ENCODE assay signal across 20 cellular contexts in the genomic region with DNA sequence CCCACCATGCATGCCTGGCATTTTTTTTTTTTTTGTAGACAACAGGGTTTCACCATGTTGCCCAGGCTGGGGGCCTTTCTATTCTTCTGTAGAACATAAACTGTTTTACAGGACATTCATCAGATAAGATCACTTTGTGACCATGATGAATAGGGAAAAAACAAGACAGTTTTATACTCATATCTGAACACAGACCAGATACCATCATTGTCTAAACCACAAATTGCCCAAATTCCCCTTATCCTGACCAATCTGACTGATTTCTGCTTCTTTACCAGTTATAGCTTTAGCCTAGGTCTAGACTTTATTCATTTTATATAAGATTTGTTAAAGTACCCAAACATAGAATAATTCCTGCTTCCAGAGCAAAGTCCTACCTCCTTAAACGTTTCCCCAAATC.
DNase-seq lines count a peak whose midpoint lies in the region; ATAC-seq lines count a peak whose summit lies in the region.
"Had no signal": no experiment of that assay in that cellular context is flagged by ENCODE, and none has a peak within 500 bp of the region (broad histone marks: within the 10 kb centered on the region; RNA-seq: fewer than 3 reads in every experiment).

No MANE protein-coding gene starts in this region.

- ATAC-seq in GM18519 (IDR thresholded peaks at IDR 0.05; ENCODE audit: low FRiP score, unreplicated experiment) (peak; percentile 31), GM21529 (IDR thresholded peaks at IDR 0.05; ENCODE audit: unreplicated experiment) (peak; percentile 37), HG03565 (IDR thresholded peaks at IDR 0.05; ENCODE audit: unreplicated experiment) (peak; percentile 33), HG03025 (IDR thresholded peaks at IDR 0.05; ENCODE audit: low FRiP score, unreplicated experiment) (no peak), GM19395 (IDR thresholded peaks at IDR 0.05; ENCODE audit: unreplicated experiment) (no peak)
- ATAC-seq in stimulated activated effector memory CD8-positive, alpha-beta T cell treated with anti-CD3 and anti-CD28 coated beads, Interleukin-12 subunit alpha, Interleukin-12 subunit beta, amount 100 ng/mL, for 72 hours, result peak; percentile 55
- ATAC-seq: Panc1, Right ventricle myocardium inferior had no signal

- H3K27ac Mint-ChIP-seq in stimulated activated effector memory CD8-positive, alpha-beta T cell treated with anti-CD3 and anti-CD28 coated beads, Interleukin-12 subunit alpha, Interleukin-12 subunit beta, amount 100 ng/mL, for 72 hours, result no peak overlapping the region
- H3K27ac Mint-ChIP-seq: CD14-positive monocyte; HFFc6; T-helper 1 cell treated with Interleukin-12 subunit alpha and Interleukin-12 subunit beta and Interleukin-4 antibody, amounts not matched to agents 30 μg/mL and 1 μg/mL, for 36 hours had no signal

- no peak overlapping the region for H3K4me3 Mint-ChIP-seq in stimulated activated effector memory CD8-positive, alpha-beta T cell treated with anti-CD3 and anti-CD28 coated beads, Interleukin-12 subunit alpha, Interleukin-12 subunit beta, amount 100 ng/mL, for 72 hours
- H3K4me3 Mint-ChIP-seq: CD14-positive monocyte; HFFc6; T-helper 1 cell treated with Interleukin-12 subunit alpha and Interleukin-12 subunit beta and Interleukin-4 antibody, amounts not matched to agents 30 μg/mL and 1 μg/mL, for 36 hours had no signal

- no peak for DNase-seq in stimulated activated effector memory CD8-positive, alpha-beta T cell treated with anti-CD3 and anti-CD28 coated beads, Interleukin-12 subunit alpha, Interleukin-12 subunit beta, amount 100 ng/mL, for 72 hours (ENCODE audit: low spot score in 2 of 2)
- DNase-seq in ureter (ENCODE audit: low spot score), result no peak
- DNase-seq: ACHN, AML-193, DMS 273 treated with DMSO at 0.1 percent for 48 hours, HFFc6, MG63, NCI-H1092 treated with DMSO at 0.1 percent for 48 hours, NCI-H1694, NCI-H2227 treated with DMSO at 0.1 percent for 48 hours, NCI-H524 had no signal

- H3K4me1 Mint-ChIP-seq in stimulated activated effector memory CD8-positive, alpha-beta T cell treated with anti-CD3 and anti-CD28 coated beads, Interleukin-12 subunit alpha, Interleukin-12 subunit beta, amount 100 ng/mL, for 72 hours, result no peaks in the 10 kb centered on the region
- H3K4me1 Mint-ChIP-seq: CD14-positive monocyte had no signal

- peaks cover 12% of the 10 kb centered on the region for H3K9me3 Mint-ChIP-seq in stimulated activated effector memory CD8-positive, alpha-beta T cell treated with anti-CD3 and anti-CD28 coated beads, Interleukin-12 subunit alpha, Interleukin-12 subunit beta, amount 100 ng/mL, for 72 hours
- H3K9me3 Mint-ChIP-seq: T-helper 1 cell treated with Interleukin-12 subunit alpha and Interleukin-12 subunit beta and Interleukin-4 antibody, amounts not matched to agents 30 μg/mL and 1 μg/mL, for 36 hours had no signal

- no peaks in the 10 kb centered on the region for H3K36me3 Mint-ChIP-seq in stimulated activated effector memory CD8-positive, alpha-beta T cell treated with anti-CD3 and anti-CD28 coated beads, Interleukin-12 subunit alpha, Interleukin-12 subunit beta, amount 100 ng/mL, for 72 hours
- H3K36me3 Mint-ChIP-seq: CD14-positive monocyte had no signal

Comparison
In these comparisons a context has a peak if more than half of its experiments do, and no peak if none do; other contexts are left out.
1. ATAC-seq: peak in GM18519 (single experiment), GM21529 (single experiment), HG03565 (single experiment) and stimulated activated effector memory CD8-positive, alpha-beta T cell treated with anti-CD3 and anti-CD28 coated beads, Interleukin-12 subunit alpha, Interleukin-12 subunit beta, amount 100 ng/mL, for 72 hours (single experiment); none in HG03025 (single experiment) and GM19395 (single experiment).